ENCODE assay signal across 13 cellular contexts in the genomic region with DNA sequence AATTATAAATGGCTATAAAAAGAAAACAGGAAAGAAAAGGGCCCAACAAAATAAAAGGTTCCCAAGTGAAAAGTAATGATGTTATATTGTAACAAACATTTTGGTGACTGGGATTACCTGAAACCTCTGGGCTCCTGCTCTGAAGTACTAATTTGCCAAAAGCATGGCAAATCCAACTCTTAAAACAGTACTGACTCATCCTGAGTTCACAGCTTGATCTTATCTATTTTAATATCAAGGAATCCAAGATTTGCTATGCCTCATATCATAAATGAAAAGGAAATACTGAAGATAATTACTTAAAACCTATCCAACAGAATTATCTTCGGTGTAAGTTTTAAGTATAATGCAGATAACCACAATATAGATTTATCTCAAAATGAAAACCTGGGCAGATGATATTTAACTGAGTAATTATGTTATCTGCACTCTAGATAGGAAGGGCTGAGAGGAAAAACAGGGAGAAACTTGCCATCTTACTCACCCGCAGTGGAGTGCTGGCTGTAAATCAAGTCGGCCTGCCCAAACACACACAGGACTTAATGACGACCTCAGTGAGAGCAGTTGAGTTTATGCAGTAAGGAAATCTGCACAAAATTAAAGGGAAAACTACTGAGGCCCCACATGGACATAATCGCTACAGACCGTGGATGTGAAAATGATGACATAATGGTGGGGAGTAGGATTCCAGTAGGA. TPM values are rescaled to one million over a fixed set of nuclear protein-coding genes. Genes with fewer than 3 reads are reported as not detected.
A peak's percentile ranks its signal among the peaks of the same experiment; 100 is the strongest.
DNase-seq lines count a peak whose midpoint lies in the region; ATAC-seq, FAIRE-seq and TF ChIP-seq lines count a peak whose summit lies in the region.
"Had no signal": no experiment of that assay in that cellular context is flagged by ENCODE, and none has a peak within 500 bp of the region (broad histone marks: within the 10 kb centered on the region; RNA-seq: fewer than 3 reads in every experiment).

No MANE protein-coding gene starts in this region.

- H3K27me3 ChIP-seq in left ventricle myocardium inferior (ENCODE audit: low read depth) = no peaks in the 10 kb centered on the region
- H3K27me3 ChIP-seq in bronchial epithelial cell (ENCODE audit: control insufficient read depth, insufficient read depth, low read length) = no peaks in the 10 kb centered on the region
- H3K27me3 ChIP-seq in left lung = peaks cover 0 to under 1% of the 10 kb centered on the region in 2 donors
- H3K27me3 ChIP-seq in uterus = no peaks in the 10 kb centered on the region
- H3K27me3 ChIP-seq: heart right ventricle had no signal

- intact Hi-C loops in Right ventricle myocardium superior (cut with DNase I) = no loop called here
- intact Hi-C loops in left ventricle myocardium inferior (cut with micrococcal nuclease) = loop anchor here (5.0 kb wide), 1 partner anchor 128 kb away; no protein-coding TSS in a partner anchor
- intact Hi-C loops in left lung (cut with DNase I) = no loop called here
- intact Hi-C loops in uterus (cut with DNase I; ENCODE audit: low total_unique reads) = loop anchor here (5.0 kb wide), 1 partner anchor 128 kb away; no protein-coding TSS in a partner anchor

- H3K36me3 ChIP-seq in left ventricle myocardium inferior (no peaks in the 10 kb centered on the region), bronchial epithelial cell (ENCODE audit: control insufficient read depth, insufficient read depth, low read length) (no peaks in the 10 kb centered on the region), left lung (no peaks in the 10 kb centered on the region), uterus (no peaks in the 10 kb centered on the region)
- H3K36me3 ChIP-seq: heart right ventricle had no signal

- H3K4me3 ChIP-seq in left ventricle myocardium inferior = no peak overlapping the region
- no peak overlapping the region for H3K4me3 ChIP-seq in bronchial epithelial cell (ENCODE audit: low read depth, low read length)
- no peak overlapping the region for H3K4me3 ChIP-seq in left lung
- H3K4me3 ChIP-seq in uterus = no peak overlapping the region
- H3K4me3 ChIP-seq: heart right ventricle had no signal

- no peak for TF ChIP-seq CTCF in left ventricle myocardium inferior (IDR thresholded peaks at IDR 0.05; ENCODE audit: borderline replicate concordance)
- TF ChIP-seq CTCF in bronchial epithelial cell (IDR thresholded peaks at IDR 0.05; ENCODE audit: insufficient read depth, low read length, severe bottlenecking) = no peak
- TF ChIP-seq CTCF in left lung (IDR thresholded peaks at IDR 0.05) = no peak
- no peak for TF ChIP-seq CTCF in uterus (IDR thresholded peaks at IDR 0.05)

- H3K9me3 ChIP-seq in left ventricle myocardium inferior (replicated peaks) (no peaks in the 10 kb centered on the region), left lung (no peaks in the 10 kb centered on the region), uterus (no peaks in the 10 kb centered on the region)
- H3K9me3 ChIP-seq: heart right ventricle had no signal

- no peak for TF ChIP-seq POLR2A in uterus (IDR thresholded peaks at IDR 0.05)

- H3K4me1 ChIP-seq in left ventricle myocardium inferior (peaks cover 19% of the 10 kb centered on the region), left lung (peaks cover 0 to 29% of the 10 kb centered on the region in 2 donors), uterus (no peaks in the 10 kb centered on the region)

- no peak overlapping the region for H3K27ac ChIP-seq in left ventricle myocardium inferior (replicated peaks)
- no peak overlapping the region for H3K27ac ChIP-seq in left lung
- peak overlapping the region; percentile 42 to 64 for H3K27ac ChIP-seq in uterus
- H3K27ac ChIP-seq: heart right ventricle had no signal

- ATAC-seq in Right ventricle myocardium superior (ENCODE audit: poor library complexity) (peak; percentile 55), left lung (peak; percentile 77), GM21723 (IDR thresholded peaks at IDR 0.05; ENCODE audit: unreplicated experiment) (no peak)
- ATAC-seq: naive thymus-derived CD8-positive, alpha-beta T cell had no signal

- DNase-seq in Right ventricle myocardium superior (no peak), left ventricle myocardium inferior (no peak), bronchial epithelial cell (ENCODE audit: low read depth) (peak; percentile 91), left lung (peak in 1 of 2 donors; percentile 53), uterus (peak; percentile 52 to 61), NCI-H1436 treated with DMSO at 0.1 percent for 48 hours (lab: John Stamatoyannopoulos, UW) (no peak)
- no peak for DNase-seq in activated CD4-positive, CD25-positive, alpha-beta regulatory T cell treated with anti-CD3 and anti-CD28 coated beads, Interleukin-2, amount 50 U/mL, for 72 hours
- DNase-seq: activated CD4-positive, alpha-beta T cell treated with anti-CD3 and anti-CD28 coated beads, Interleukin-2, amount 50 U/mL, for 4 hours; amygdala; heart right ventricle; naive thymus-derived CD8-positive, alpha-beta T cell; NCI-H345 had no signal

- no peak for FAIRE-seq in bronchial epithelial cell (lab: Jason Lieb, UNC)

RNA-seq across cellular contexts. Expression of a gene that starts 48.4 kb away (rescaled TPM):
- total RNA-seq in Right ventricle myocardium superior (14.0 TPM), left ventricle myocardium inferior (14.7 TPM), bronchial epithelial cell (11.1 and 24.6 TPM in 2 replicates), left lung (10 to 100 TPM; 28.3 to 38.3 TPM), uterus (10 to 100 TPM in 2 of 4 donors, 1 to 10 TPM in 2; 3.6 to 18.0 (median 13.1) TPM)

Comparison
In these comparisons a context has a peak if more than half of its experiments do, and no peak if none do; other contexts are left out.
1. intact Hi-C loops: an anchor here in left ventricle myocardium inferior (5.0 kb wide) and uterus (5.0 kb wide); none called in Right ventricle myocardium superior and left lung.
2. DNase-seq: peak in bronchial epithelial cell (single experiment) and uterus (2 of 2); none in Right ventricle myocardium superior (single experiment), left ventricle myocardium inferior (single experiment), activated CD4-positive, CD25-positive, alpha-beta regulatory T cell treated with anti-CD3 and anti-CD28 coated beads, Interleukin-2, amount 50 U/mL, for 72 hours (single experiment) and NCI-H1436 treated with DMSO at 0.1 percent for 48 hours (single experiment).
3. H3K27ac ChIP-seq: peak in uterus (2 of 2); none in left ventricle myocardium inferior (single experiment) and left lung (0 of 2).